ENCODE assay signal across 1 cellular context in genomic region chr4:110610940-110611785, GRCh38.
A peak's percentile ranks its signal among the peaks of the same experiment; 100 is the strongest.
TF ChIP-seq lines count a peak whose summit lies in the region.

No MANE protein-coding gene starts in this region.

TF ChIP-seq in H1, 55 proteins besides CTCF, POLR2A, EP300 and RAD21:
- TF ChIP-seq RNF2 (IDR thresholded peaks at IDR 0.05; ENCODE audit: borderline replicate concordance, low read depth, low read length, missing control alignments, poor library complexity, severe bottlenecking), result peak; percentile 48
- no peak for TF ChIP-seq CREB1 (IDR thresholded peaks at IDR 0.05)
- no peak for TF ChIP-seq PHF8 (conservative IDR thresholded peaks at IDR 0.05; ENCODE audit: low read depth, low read length)
- TF ChIP-seq EGR1 (IDR thresholded peaks at IDR 0.05; ENCODE audit: borderline replicate concordance, low read depth, low read length), result peak; percentile 68; the same call in 1 of the 2 replicates
- TF ChIP-seq SUZ12 (IDR thresholded peaks at IDR 0.05; ENCODE audit: low read length), result peak; percentile 74
- no peak for TF ChIP-seq USF2 (IDR thresholded peaks at IDR 0.05; ENCODE audit: low read length)
- peak; percentile 50 for TF ChIP-seq EZH2 (IDR thresholded peaks at IDR 0.05; ENCODE audit: low read depth, low read length, severe bottlenecking)
- TF ChIP-seq FOSL1 (IDR thresholded peaks at IDR 0.05; ENCODE audit: insufficient read depth, low read depth, low read length), result no peak
- no peak for TF ChIP-seq ZNF274 (IDR thresholded peaks at IDR 0.05; ENCODE audit: borderline replicate concordance, extremely low read depth, low read length)
TF ChIP-seq in H1: peak in this region for 4.
